In the genomic region with DNA sequence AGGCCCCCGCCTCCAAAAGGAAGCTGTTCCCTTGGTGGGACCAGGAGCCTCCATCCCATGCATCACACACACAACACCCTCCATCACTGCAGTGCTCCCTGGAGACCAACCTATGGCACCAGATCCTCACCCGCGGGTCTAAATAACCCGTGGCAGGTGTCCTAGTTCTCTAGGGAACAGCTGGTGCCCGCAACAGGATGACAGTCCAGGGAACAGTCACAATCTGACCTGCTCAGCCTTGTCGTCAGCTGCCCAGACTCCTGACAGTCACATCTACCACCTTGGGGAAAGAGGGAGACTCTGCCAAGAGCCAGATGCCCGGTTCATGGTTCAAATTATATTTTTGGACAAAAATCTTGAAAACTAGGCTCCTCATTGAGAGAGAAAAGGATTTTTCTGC, we compare ENCODE assay signal across 1 cellular context. TPM values are rescaled to one million over a fixed set of nuclear protein-coding genes. Genes with fewer than 3 reads are reported as not detected.
"Had no signal": no experiment of that assay in that cellular context is flagged by ENCODE, and none has a peak within 500 bp of the region (broad histone marks: within the 10 kb centered on the region; RNA-seq: fewer than 3 reads in every experiment).

No MANE protein-coding gene starts in this region.

RNA-seq across cellular contexts. Expression of a gene that starts 41.8 kb away (rescaled TPM):
- polyA plus RNA-seq: naive thymus-derived CD4-positive, alpha-beta T cell had no signal
